17 cellular contexts compared by ENCODE assay signal in the genomic region with DNA sequence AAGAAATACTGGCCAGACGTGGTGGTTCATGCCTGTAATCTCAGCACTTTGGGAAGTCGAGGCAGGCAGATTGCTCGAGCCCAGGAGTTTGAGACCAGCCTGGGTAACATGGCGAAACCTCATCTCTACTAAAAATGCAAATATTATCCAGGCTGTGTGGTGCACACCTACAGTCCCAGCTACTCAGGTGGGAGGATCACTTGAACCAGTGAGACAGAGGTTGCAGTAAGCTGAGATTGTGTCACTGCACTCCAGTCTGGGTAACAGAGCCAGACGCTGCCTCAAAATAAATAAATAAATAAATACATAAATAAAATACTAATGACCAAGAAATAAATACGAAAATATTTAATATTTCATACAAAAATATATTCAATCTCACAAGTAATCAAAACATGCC.
"Had no signal": no experiment of that assay in that cellular context is flagged by ENCODE, and none has a peak within 500 bp of the region (broad histone marks: within the 10 kb centered on the region; RNA-seq: fewer than 3 reads in every experiment).

No MANE protein-coding gene starts in this region.

- H3K36me3 Mint-ChIP-seq: type B pancreatic cell had no signal

- H3K27ac Mint-ChIP-seq: type B pancreatic cell had no signal

- H3K27me3 ChIP-seq: esophagus muscularis mucosa, gastroesophageal sphincter, left lung, neutrophil, sigmoid colon, thyroid gland had no signal

- DNase-seq: effector memory CD4-positive, alpha-beta T cell; glutamatergic neuron; left lung; lower lobe of right lung; mesenchymal stem cell; midbrain; sigmoid colon; stimulated activated CD4-positive, alpha-beta T cell treated with anti-CD3 and anti-CD28 coated beads, Interleukin-2, amount 100 ng/mL, for 24 hours; stimulated activated CD4-positive, alpha-beta T cell treated with anti-CD3 and anti-CD28 coated beads, Interleukin-4, amount 100 ng/mL, for 4 hours; stimulated activated naive CD4-positive, alpha-beta T cell treated with Interleukin-2 at 50 U/mL for 16 hours; thyroid gland had no signal

- H3K9me3 ChIP-seq: esophagus muscularis mucosa, gastroesophageal sphincter, left lung, lower lobe of right lung, neutrophil, sigmoid colon, thyroid gland had no signal

- ATAC-seq: gastroesophageal sphincter, left lung, lower lobe of right lung had no signal

- H3K4me3 Mint-ChIP-seq: type B pancreatic cell had no signal

- H3K27me3 Mint-ChIP-seq: type B pancreatic cell had no signal

- H3K36me3 ChIP-seq: esophagus muscularis mucosa, gastroesophageal sphincter, left lung, lower lobe of right lung, neutrophil, sigmoid colon, thyroid gland had no signal

- H3K27ac ChIP-seq: epithelial cell of prostate, esophagus muscularis mucosa, gastroesophageal sphincter, left lung, lower lobe of right lung, neutrophil, sigmoid colon, skin epidermis, thyroid gland had no signal

- H3K4me3 ChIP-seq: gastroesophageal sphincter, left lung, lower lobe of right lung, sigmoid colon, skin epidermis, thyroid gland had no signal

- H3K9me3 Mint-ChIP-seq: type B pancreatic cell had no signal
